In genomic region chr11:130068986-130069683, GRCh38 we compare ENCODE assay signal across 8 cellular contexts. TPM values are rescaled to one million over a fixed set of nuclear protein-coding genes. Genes with fewer than 3 reads are reported as not detected.
A peak's percentile ranks its signal among the peaks of the same experiment; 100 is the strongest.
DNase-seq lines count a peak whose midpoint lies in the region; ATAC-seq and TF ChIP-seq lines count a peak whose summit lies in the region.

No MANE protein-coding gene starts in this region.

- peak overlapping the region; percentile 86 for H3K4me3 Mint-ChIP-seq in GM23338

- peaks cover 25% of the 10 kb centered on the region for H3K4me1 Mint-ChIP-seq in GM23338

- no peak for TF ChIP-seq EP300 in SK-N-SH (IDR thresholded peaks at IDR 0.05; ENCODE audit: borderline replicate concordance in 1 of 2, low read depth in 1 of 2, low read length in 1 of 2)

- DNase-seq in GM04503 (ENCODE audit: low read depth) (peak; percentile 77), GM23338 (ENCODE audit: low spot score) (peak; percentile 67), SK-N-SH (no peak), anterior cingulate cortex (lab: John Stamatoyannopoulos, UW) (peak in 52 of 58 donors; percentile 30 to 88 (median 69)), right atrium auricular region (ENCODE audit: low spot score) (peak; percentile 73), pulmonary artery endothelial cell (ENCODE audit: low read depth, low spot score) (peak; percentile 71), UCSD-AML1 (lab: John Stamatoyannopoulos, UW; ENCODE audit: unreplicated experiment) (no peak)

- TF ChIP-seq RAD21 in SK-N-SH (IDR thresholded peaks at IDR 0.05; ENCODE audit: low read length): 0 out of 2 replicates have a peak, but pooled peaks have one; percentile 9

- H3K9me3 ChIP-seq in SK-N-SH (no peaks in the 10 kb centered on the region), right atrium auricular region (no peaks in the 10 kb centered on the region)

- H3F3A ChIP-seq in GM23338 (replicated peaks; ENCODE audit: low read depth) (no peaks in the 10 kb centered on the region; the same call in 1 of the 2 replicates), SK-N-SH (replicated peaks; ENCODE audit: insufficient read depth) (peaks cover 13% of the 10 kb centered on the region)

- peaks cover 22% of the 10 kb centered on the region for H4K20me1 ChIP-seq in GM23338 (replicated peaks; ENCODE audit: insufficient read depth)
- no peaks in the 10 kb centered on the region for H4K20me1 ChIP-seq in KMS-11 (ENCODE audit: insufficient read depth)
- H4K20me1 ChIP-seq in SK-N-SH (ENCODE audit: insufficient read depth): peaks cover 32% of the 10 kb centered on the region

- WGBS in SK-N-SH (ENCODE audit: low lambda C conversion rate): 7% methylated on average over 29 of the region's 56 CpGs

- no peak for TF ChIP-seq CTCF in GM23338 (conservative IDR thresholded peaks at IDR 0.05; ENCODE audit: low read depth in 2 of 2)
- TF ChIP-seq CTCF in KMS-11 (conservative IDR thresholded peaks at IDR 0.05; ENCODE audit: low read depth, low read length): no peak
- TF ChIP-seq CTCF in SK-N-SH (IDR thresholded peaks at IDR 0.05): no peak
- TF ChIP-seq CTCF in right atrium auricular region (IDR thresholded peaks at IDR 0.05): no peak

- H3K36me3 ChIP-seq in GM23338 (ENCODE audit: insufficient read depth): no peaks in the 10 kb centered on the region
- no peaks in the 10 kb centered on the region for H3K36me3 ChIP-seq in KMS-11 (ENCODE audit: insufficient read depth)
- peaks cover 0 to 6% of the 10 kb centered on the region in 2 experiments for H3K36me3 ChIP-seq in SK-N-SH (replicated peaks in 1 of 2; ENCODE audit: control insufficient read depth in 1 of 2, insufficient read depth in 2 of 2, low read length in 1 of 2)
- H3K36me3 ChIP-seq in right atrium auricular region: no peaks in the 10 kb centered on the region

- no peak overlapping the region for H3K27ac ChIP-seq in GM23338 (ENCODE audit: low read depth)
- no peak overlapping the region for H3K27ac ChIP-seq in KMS-11
- H3K27ac ChIP-seq in SK-N-SH (ENCODE audit: low read depth in 2 of 2, low read length in 1 of 2): peak overlapping the region; percentile 81 to 92
- peak overlapping the region; percentile 95 to 96 for H3K27ac ChIP-seq in right atrium auricular region

- H3K9ac ChIP-seq in KMS-11: no peak overlapping the region; the same call in 1 of the 2 replicates
- H3K9ac ChIP-seq in SK-N-SH: peak overlapping the region; percentile 76

- peaks cover 39% of the 10 kb centered on the region for H3K27me3 ChIP-seq in GM23338 (ENCODE audit: insufficient read depth)
- no peaks in the 10 kb centered on the region for H3K27me3 ChIP-seq in KMS-11 (ENCODE audit: insufficient read depth, low read depth)
- H3K27me3 ChIP-seq in SK-N-SH (ENCODE audit: insufficient read depth): no peaks in the 10 kb centered on the region
- H3K27me3 ChIP-seq in right atrium auricular region: no peaks in the 10 kb centered on the region

- H3K4me1 ChIP-seq in GM23338 (ENCODE audit: insufficient read depth) (peaks cover 28% of the 10 kb centered on the region), KMS-11 (ENCODE audit: low read depth, poor library complexity, severe bottlenecking) (peaks cover 8% of the 10 kb centered on the region), SK-N-SH (ENCODE audit: control insufficient read depth in 1 of 2, insufficient read depth in 2 of 2, low read depth in 1 of 2, low read length in 1 of 2) (peaks cover 13 to 15% of the 10 kb centered on the region in 2 experiments; a peak in 3 of 4 replicates), right atrium auricular region (peaks cover 0 to 25% of the 10 kb centered on the region in 2 donors)

- CTCF ChIA-PET in SK-N-SH (lab: Yijun Ruan, JAX): no interaction called here

- H2AFZ ChIP-seq in GM23338 (peak overlapping the region; percentile 98), KMS-11 (ENCODE audit: low read depth) (peak overlapping the region; percentile 71), SK-N-SH (ENCODE audit: low read depth) (peak overlapping the region; percentile 80)

- H3K4me3 ChIP-seq in GM23338 (peak overlapping the region; percentile 74), KMS-11 (IDR thresholded peaks at IDR 0.05; ENCODE audit: insufficient read depth, low read depth, low read length) (no peak overlapping the region), SK-N-SH (ENCODE audit: low read depth in 2 of 2, low read length in 1 of 2) (peak overlapping the region; percentile 57 to 73), right atrium auricular region (peak overlapping the region; percentile 68 to 95)

- H3K79me2 ChIP-seq in GM23338 (replicated peaks; ENCODE audit: insufficient read depth) (peaks cover 37% of the 10 kb centered on the region), KMS-11 (ENCODE audit: insufficient read depth, low read depth) (peaks cover 18% of the 10 kb centered on the region; the same call in 1 of the 2 replicates), SK-N-SH (ENCODE audit: insufficient read depth) (peaks cover 38% of the 10 kb centered on the region)

- peak; percentile 51 for ATAC-seq in GM23338

- H3K4me2 ChIP-seq in GM23338: peak overlapping the region; percentile 99
- H3K4me2 ChIP-seq in KMS-11: peak overlapping the region; percentile 60
- H3K4me2 ChIP-seq in SK-N-SH: peak overlapping the region; percentile 80

- H3K27me3 Mint-ChIP-seq in GM23338 (ENCODE audit: insufficient read depth, low read depth, poor library complexity): peaks cover 29% of the 10 kb centered on the region

- H3K36me3 Mint-ChIP-seq in GM23338 (ENCODE audit: low read depth): no peaks in the 10 kb centered on the region; the same call in 1 of the 3 replicates

- POLR2A ChIA-PET in SK-N-SH (lab: Yijun Ruan, JAX): interaction anchor here (0.7 to 1.0 kb wide), 2 partner anchors 55 to 66 kb away, joined by 3 to 6 read pairs; no protein-coding TSS in a partner anchor

- no peaks in the 10 kb centered on the region for H3K9me2 ChIP-seq in GM23338 (ENCODE audit: insufficient read depth)
- no peaks in the 10 kb centered on the region for H3K9me2 ChIP-seq in SK-N-SH

- H3K27ac Mint-ChIP-seq in GM23338: peak overlapping the region; percentile 12; the same call in 1 of the 2 replicates

- H3K9me3 Mint-ChIP-seq in GM23338: no peaks in the 10 kb centered on the region

TF ChIP-seq in GM23338, 12 proteins besides CTCF, POLR2A, EP300 and RAD21 (continues in another document):
- TF ChIP-seq ETS1 (IDR thresholded peaks at IDR 0.05): no peak
- no peak for TF ChIP-seq EZH2phosphoT487 (IDR thresholded peaks at IDR 0.05; ENCODE audit: unreplicated experiment)
- no peak for TF ChIP-seq ZNF331 (CRISPR knock-in tag; IDR thresholded peaks at IDR 0.05; ENCODE audit: low read depth)
- TF ChIP-seq EZH2 (IDR thresholded peaks at IDR 0.05; ENCODE audit: low read depth, unreplicated experiment): no peak
- no peak for TF ChIP-seq POLR2AphosphoS5 (IDR thresholded peaks at IDR 0.05; ENCODE audit: low read depth)

TF ChIP-seq in SK-N-SH, 30 proteins besides CTCF, POLR2A, EP300 and RAD21:
- TF ChIP-seq SIN3A (IDR thresholded peaks at IDR 0.05; ENCODE audit: borderline replicate concordance, low read depth, low read length) (no peak), RCOR1 (IDR thresholded peaks at IDR 0.05; ENCODE audit: low read length) (peak; percentile 34; the same call in 1 of the 2 replicates), TCF12 (IDR thresholded peaks at IDR 0.05) (peak; percentile 36; the same call in 1 of the 2 replicates), NFIC (IDR thresholded peaks at IDR 0.05; ENCODE audit: borderline replicate concordance) (0 out of 2 replicates have a peak, but pooled peaks have one; percentile 33), MEF2A (IDR thresholded peaks at IDR 0.05; ENCODE audit: borderline replicate concordance, low read depth) (no peak; the same call in 1 of the 2 replicates), IRF3 (IDR thresholded peaks at IDR 0.05; ENCODE audit: low read depth, low read length) (no peak), YY1 (IDR thresholded peaks at IDR 0.05; ENCODE audit: low read depth) (no peak)
TF ChIP-seq in SK-N-SH: peak in this region for 3.

RNA-seq across cellular contexts. Expression of gene APLP2, which starts 0.6 kb away (rescaled TPM):
- total RNA-seq in GM23338 (2014; rRNA removed; shearing (Covaris generic)): 291 and 322 TPM in 2 replicates
- polyA plus RNA-seq in GM23338 (2016; fragmentation: Nextera tagmentation; extraction: Ambion mirVana): 312 and 362 TPM in 2 replicates
- 408 and 424 TPM in 2 replicates for polyA plus RNA-seq in SK-N-SH (2012; rRNA removed)
- polyA plus RNA-seq in SK-N-SH (2012; cell fraction: cytosol; rRNA removed): 487 and 491 TPM in 2 replicates
- polyA plus RNA-seq in SK-N-SH (2012; cell fraction: nucleus; rRNA removed): 445 and 542 TPM in 2 replicates
- total RNA-seq in right atrium auricular region: 100 to 1,000 TPM; 326 to 454 TPM
- 906 and 976 TPM in 2 replicates for total RNA-seq in pulmonary artery endothelial cell

Comparison
In these comparisons a context has a peak if more than half of its experiments do, and no peak if none do; other contexts are left out.
1. DNase-seq: peak in GM04503 (single experiment), GM23338 (single experiment), anterior cingulate cortex (52 of 58), right atrium auricular region (single experiment) and pulmonary artery endothelial cell (single experiment); none in SK-N-SH (single experiment) and UCSD-AML1 (single experiment).
2. H3K27ac ChIP-seq: peak in SK-N-SH (2 of 2) and right atrium auricular region (2 of 2); none in GM23338 (single experiment) and KMS-11 (single experiment).
3. Peak in every context shown above with its lines, with median percentiles within 50 percentile points of each other: H2AFZ ChIP-seq and H3K4me2 ChIP-seq.